21 cellular contexts compared by ENCODE assay signal in genomic region chr6:113699239-113699638, GRCh38.
"Had no signal": no experiment of that assay in that cellular context is flagged by ENCODE, and none has a peak within 500 bp of the region (broad histone marks: within the 10 kb centered on the region; RNA-seq: fewer than 3 reads in every experiment).

No MANE protein-coding gene starts in this region.

- DNase-seq: KBM-7; MV-4-11; NCI-H1048; NCI-H1436; NCI-H1694 treated with DMSO at 0.1 percent for 48 hours; NCI-H1930; NCI-H2081; NCI-H2107; NCI-H2227 treated with DMSO at 0.1 percent for 48 hours; NCI-H510A; NCI-H524 treated with DMSO at 0.1 percent for 48 hours; NCI-H69; NK-92 treated with Interleukin-12 subunit alpha and Interleukin-12 subunit beta, amount 100 ng/mL, for 24 hours; PC-3; SHP77; SK-N-SH; SW 1271; T-cell had no signal

- H3K4me2 ChIP-seq: SK-N-SH had no signal

- H3K9ac ChIP-seq: SK-N-SH had no signal

- H3K9me3 ChIP-seq: SK-N-SH had no signal

- ATAC-seq: Panc1, PC-3, T-cell had no signal

- FAIRE-seq: HTR-8/SVneo had no signal

- H3K27ac ChIP-seq: RWPE1 had no signal
